In genomic region chr13:44507639-44508038, GRCh38 we compare ENCODE assay signal across 17 cellular contexts.
A peak's percentile ranks its signal among the peaks of the same experiment; 100 is the strongest.
DNase-seq lines count a peak whose midpoint lies in the region; ATAC-seq, FAIRE-seq and TF ChIP-seq lines count a peak whose summit lies in the region.
"Had no signal": no experiment of that assay in that cellular context is flagged by ENCODE, and none has a peak within 500 bp of the region (broad histone marks: within the 10 kb centered on the region; RNA-seq: fewer than 3 reads in every experiment).

No MANE protein-coding gene starts in this region.

- H3K9me3 ChIP-seq in HUES64 (ENCODE audit: insufficient read depth, low read depth, low read length) (no peaks in the 10 kb centered on the region), H1 (ENCODE audit: insufficient read depth in 2 of 2, low read depth in 1 of 2, low read length in 1 of 2) (no peaks in the 10 kb centered on the region), psoas muscle (no peaks in the 10 kb centered on the region)

- H3K4me1 ChIP-seq in HUES64 (ENCODE audit: insufficient read depth, low read length) (peaks cover 21% of the 10 kb centered on the region), H1 (replicated peaks in 1 of 4; ENCODE audit: control insufficient read depth in 3 of 4, insufficient read depth in 4 of 4, low read length in 3 of 4) (peaks cover 3 to 5% (median 4%) of the 10 kb centered on the region in 4 experiments; a peak in 5 of 7 replicates), psoas muscle (peaks cover 17% of the 10 kb centered on the region)

- H4K8ac ChIP-seq in H1 (ENCODE audit: extremely low read depth, insufficient read depth, low read length), result no peak overlapping the region

- POLR2A ChIA-PET in H1 (lab: Charles Lee; ENCODE audit: partially characterized antibody), result interaction anchor here (0.9 to 1.8 kb wide), 4 partner anchors 10 to 23 kb away, joined by 3 to 5 read pairs (median 4); no protein-coding TSS in a partner anchor

- H3K4me3 ChIP-seq in HUES64 (ENCODE audit: low read length) (no peak overlapping the region), H1 (ENCODE audit: extremely low read depth in 1 of 4, insufficient read depth in 2 of 4, low read depth in 3 of 4, low read length in 4 of 4) (peak overlapping the region in 1 of 4 experiments; percentile 21; a peak in 1 of 8 replicates), psoas muscle (no peak overlapping the region)
- H3K4me3 ChIP-seq: GM23248 had no signal

- H2BK12ac ChIP-seq in H1 (ENCODE audit: low read depth, low read length), result no peak overlapping the region

- H3K36me3 ChIP-seq in HUES64 (ENCODE audit: insufficient read depth, low read length), result no peaks in the 10 kb centered on the region; the same call in 1 of the 2 replicates
- peaks cover 0 to 4% (median 1%) of the 10 kb centered on the region in 4 experiments; a peak in 2 of 8 replicates for H3K36me3 ChIP-seq in H1 (ENCODE audit: control insufficient read depth in 2 of 4, insufficient read depth in 4 of 4, low read length in 3 of 4)
- H3K36me3 ChIP-seq in psoas muscle (ENCODE audit: insufficient read depth in 1 of 2, low read depth in 1 of 2), result peaks cover 0 to under 1% of the 10 kb centered on the region in 2 donors

- H3K23ac ChIP-seq in H1 (ENCODE audit: insufficient read length), result no peak overlapping the region

- H3K79me2 ChIP-seq in H1 (ENCODE audit: control insufficient read depth in 1 of 2, insufficient read depth in 2 of 2, low read length in 2 of 2), result peaks cover 0 to 4% of the 10 kb centered on the region in 2 experiments; a peak in 2 of 4 replicates

- CTCF ChIA-PET in H1 (lab: Charles Lee; ENCODE audit: partially characterized antibody), result interaction anchor here (0.9 to 2.2 kb wide), 3 partner anchors 13 to 24 kb away, joined by 3 to 8 read pairs (median 4); no protein-coding TSS in a partner anchor

- H2BK15ac ChIP-seq in H1 (ENCODE audit: low read length), result no peak overlapping the region

- intact Hi-C loops in psoas muscle (cut with DNase I), result no loop called here

- TF ChIP-seq RAD21 in H1 (IDR thresholded peaks at IDR 0.05 in 1 of 2, conservative IDR thresholded peaks at IDR 0.05 in 1 of 2; ENCODE audit: low read depth in 2 of 2, low read length in 2 of 2), result no peak

- H3K27me3 ChIP-seq in HUES64 (ENCODE audit: insufficient read depth, low read length) (no peaks in the 10 kb centered on the region), H1 (replicated peaks in 1 of 4; ENCODE audit: control insufficient read depth in 3 of 4, extremely low read depth in 1 of 4, insufficient read depth in 3 of 4, low read length in 3 of 4) (no peaks in the 10 kb centered on the region), psoas muscle (ENCODE audit: insufficient read depth in 3 of 3, low read length in 2 of 3) (no peaks in the 10 kb centered on the region)

- H4K91ac ChIP-seq in H1 (replicated peaks; ENCODE audit: insufficient read length, low read length), result no peak overlapping the region

- H2AK5ac ChIP-seq in H1 (ENCODE audit: low read depth, low read length), result no peak overlapping the region

- H4K5ac ChIP-seq in H1 (ENCODE audit: insufficient read length, low read depth, low read length), result no peak overlapping the region

- DNase-seq in EL, result peak; percentile 2
- no peak for DNase-seq in H1 (ENCODE audit: low read depth in 1 of 2, low spot score in 2 of 2)
- DNase-seq in psoas muscle, result no peak
- DNase-seq in substantia nigra (lab: John Stamatoyannopoulos, UW), result no peak
- no peak for DNase-seq in occipital lobe (lab: John Stamatoyannopoulos, UW)
- DNase-seq: ACHN; CD8-positive, alpha-beta T cell; COR-L47; DND-41; GM23248; HCEC 1CT; HFFc6 had no signal

- H4K20me1 ChIP-seq in H1 (replicated peaks in 1 of 2; ENCODE audit: control insufficient read depth in 1 of 2, insufficient read depth in 2 of 2, low read length in 2 of 2), result peaks cover 0 to 2% of the 10 kb centered on the region in 2 experiments

- H2BK5ac ChIP-seq in H1 (ENCODE audit: low read depth, low read length), result no peak overlapping the region

- no peaks in the 10 kb centered on the region for H3K23me2 ChIP-seq in H1 (ENCODE audit: low read depth, low read length)

- FAIRE-seq in H1 (lab: Jason Lieb, UNC), result peak; percentile 57
- FAIRE-seq: D721Med, GM18507 had no signal

- H2AFZ ChIP-seq in H1 (ENCODE audit: low read length), result no peak overlapping the region
- H2AFZ ChIP-seq: GM23248 had no signal

- no peak for TF ChIP-seq POLR2A in H1 (IDR thresholded peaks at IDR 0.05; ENCODE audit: control extremely low read depth in 1 of 2, low read depth in 2 of 2, low read length in 2 of 2)

- H3K27ac ChIP-seq in HUES64 (ENCODE audit: low read depth, low read length) (0 out of 2 replicates have a peak overlapping the region, but pooled peaks have one; percentile 2), H1 (ENCODE audit: low read depth, low read length) (no peak overlapping the region), psoas muscle (peak overlapping the region; percentile 12), substantia nigra (ENCODE audit: low read depth, low read length, poor library complexity, severe bottlenecking) (no peak overlapping the region)
- H3K27ac ChIP-seq: GM23248, KMS-11 had no signal

- TF ChIP-seq CTCF in H1 (IDR thresholded peaks at IDR 0.05; ENCODE audit: control extremely low read depth in 1 of 3, insufficient read depth in 1 of 3, low read depth in 1 of 3, low read length in 3 of 3) (no peak), psoas muscle (IDR thresholded peaks at IDR 0.05) (no peak)

- H3K4ac ChIP-seq in H1 (replicated peaks; ENCODE audit: insufficient read length, low read depth, low read length), result no peak overlapping the region

- no peak overlapping the region for H3K14ac ChIP-seq in H1 (ENCODE audit: insufficient read length)

- no peaks in the 10 kb centered on the region for H3K79me1 ChIP-seq in H1 (ENCODE audit: low read depth, low read length)

- ATAC-seq in psoas muscle, result no peak
- ATAC-seq in GM21423 (IDR thresholded peaks at IDR 0.05; ENCODE audit: unreplicated experiment), result no peak
- ATAC-seq: CD8-positive, alpha-beta T cell had no signal

- no peak overlapping the region for H3K18ac ChIP-seq in H1 (ENCODE audit: extremely low read depth, low read length)

- no peak overlapping the region for H3K56ac ChIP-seq in H1 (replicated peaks; ENCODE audit: insufficient read length, low read depth, low read length)

- no peak overlapping the region for H2BK120ac ChIP-seq in H1 (replicated peaks; ENCODE audit: low read depth, low read length)

- no peak overlapping the region for H2BK20ac ChIP-seq in H1 (ENCODE audit: low read length)

- 69% methylated on average over 3 of the region's 4 CpGs for WGBS in HUES64
- WGBS in H1 (ENCODE audit: extremely low coverage in 1 of 2, insufficient coverage in 1 of 2, insufficient read length in 1 of 2, insufficient replicate concordance in 2 of 2, low coverage in 1 of 2, low lambda C conversion rate in 2 of 2, missing lambda C conversion rate in 1 of 2), 2 experiments, result 39% methylated on average over 4 of the region's 4 CpGs; no CpG with 5 or more reads in 1 of the 2 experiments
- WGBS in psoas muscle, 3 donors, result 82 to 86% (median 82%) methylated on average over 4 of the region's 4 CpGs

- no peak overlapping the region for H3K9ac ChIP-seq in HUES64 (ENCODE audit: low read depth, low read length)
- no peak overlapping the region for H3K9ac ChIP-seq in H1 (replicated peaks in 1 of 4; ENCODE audit: extremely low read depth in 1 of 4, low read depth in 3 of 4, low read length in 3 of 4)
- H3K9ac ChIP-seq: GM23248, KMS-11 had no signal

- H3K4me2 ChIP-seq in H1 (ENCODE audit: insufficient read depth in 1 of 2, low read depth in 2 of 2, low read length in 2 of 2), result 0 out of 4 replicates have a peak overlapping the region, but pooled peaks of 1 of the 2 experiments have one; percentile 8
- H3K4me2 ChIP-seq: KMS-11 had no signal

- TF ChIP-seq EP300 in H1 (IDR thresholded peaks at IDR 0.05; ENCODE audit: borderline replicate concordance in 1 of 2, low read depth in 2 of 2, low read length in 2 of 2), result no peak

TF ChIP-seq in H1, 55 proteins besides CTCF, POLR2A, EP300 and RAD21:
- TF ChIP-seq SIRT6 (IDR thresholded peaks at IDR 0.05; ENCODE audit: low read length) (no peak), NRF1 (IDR thresholded peaks at IDR 0.05; ENCODE audit: low read depth, low read length) (no peak), JUND (IDR thresholded peaks at IDR 0.05; ENCODE audit: low read length) (no peak), JUN (IDR thresholded peaks at IDR 0.05; ENCODE audit: low read depth, low read length) (no peak), SAP30 (IDR thresholded peaks at IDR 0.05; ENCODE audit: insufficient read depth, insufficient replicate concordance, low read length) (no peak), YY1 (IDR thresholded peaks at IDR 0.05; ENCODE audit: low read depth, low read length) (no peak), ATF3 (IDR thresholded peaks at IDR 0.05; ENCODE audit: insufficient read depth, low read depth, low read length) (no peak)

Comparison
In these comparisons a context has a peak if more than half of its experiments do, and no peak if none do; other contexts are left out.
1. H3K27ac ChIP-seq: peak in HUES64 (single experiment) and psoas muscle (single experiment); none in H1 (single experiment) and substantia nigra (single experiment).